Comparison of ENCODE assay signal across 8 cellular contexts in the genomic region with DNA sequence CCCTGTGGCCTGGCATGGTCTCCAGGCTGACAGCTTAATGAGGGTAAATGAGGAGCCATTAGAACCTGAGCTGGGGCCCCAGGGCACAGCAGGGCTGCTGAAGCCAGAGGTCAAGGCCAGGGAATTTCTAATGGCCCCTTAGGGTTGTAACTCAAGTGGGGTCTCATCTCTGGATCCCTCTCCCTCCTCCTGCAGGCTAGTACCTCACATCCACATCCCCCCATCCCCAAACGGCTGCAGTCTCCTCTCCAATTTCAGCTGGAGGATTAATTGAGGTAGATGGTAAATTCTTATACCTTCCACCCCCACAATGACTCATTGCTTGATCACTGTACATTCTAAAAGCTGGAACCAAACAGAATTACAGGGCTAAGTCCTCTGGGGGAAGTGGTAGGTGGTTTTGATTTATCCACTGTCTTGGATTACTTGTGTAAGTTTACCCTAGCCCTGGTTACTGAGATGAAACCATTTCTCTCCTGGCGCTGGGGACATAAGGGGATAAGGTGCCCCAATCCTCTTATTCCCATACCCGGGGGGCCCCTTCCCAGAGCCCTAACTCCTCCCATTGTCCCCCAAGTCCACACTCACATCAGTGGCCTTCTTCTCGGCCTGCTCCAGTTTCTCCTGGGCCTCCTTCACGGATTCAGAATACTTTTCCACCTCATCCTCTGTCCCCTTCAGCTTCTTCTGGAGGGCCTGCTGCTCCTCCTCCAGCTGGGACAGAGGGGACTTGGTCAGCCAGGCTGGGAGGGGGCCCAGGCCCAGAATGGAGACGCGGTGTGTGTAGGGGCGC. TPM values are rescaled to one million over a fixed set of nuclear protein-coding genes. Genes with fewer than 3 reads are reported as not detected.
DNase-seq lines count a peak whose midpoint lies in the region; TF ChIP-seq lines count a peak whose summit lies in the region.

No MANE protein-coding gene starts in this region.

- DNase-seq in AG04450 (ENCODE audit: low read depth, low spot score) (no peak), HT1080 (ENCODE audit: low read depth) (peak; percentile 83), astrocyte of the cerebellum (ENCODE audit: low read depth) (peak; percentile 76), left kidney (ENCODE audit: low read depth, low spot score) (peak; percentile 51), tibial nerve (ENCODE audit: low spot score in 2 of 2) (no peak), NCI-H2227 (lab: John Stamatoyannopoulos, UW; ENCODE audit: unreplicated experiment) (no peak), cerebellar nuclear complex (lab: John Stamatoyannopoulos, UW) (no peak), NCI-H2029 treated with DMSO at 0.1 percent for 48 hours (lab: John Stamatoyannopoulos, UW) (no peak)

- H3K4me3 ChIP-seq in AG04450 (ENCODE audit: low read depth, low read length): peak overlapping the region; percentile 98
- H3K4me3 ChIP-seq in astrocyte of the cerebellum (ENCODE audit: low read depth, low read length): peak overlapping the region; percentile 85
- H3K4me3 ChIP-seq in tibial nerve: peak overlapping the region; percentile 63 to 92 (median 75)

- TF ChIP-seq POLR2A in tibial nerve (IDR thresholded peaks at IDR 0.05): no peak

- H3K36me3 ChIP-seq in tibial nerve: peaks cover 0 to 25% (median 0%) of the 10 kb centered on the region in 3 donors

- CTCF ChIA-PET in AG04450 (lab: Charles Lee): interaction anchor here (2.1 to 6.4 kb wide), 2 partner anchors 8 to 28 kb away, joined by 7 to 43 read pairs; no protein-coding TSS in a partner anchor

- H3K4me1 ChIP-seq in tibial nerve: peaks cover 0 to 69% (median 9%) of the 10 kb centered on the region in 4 donors

- POLR2A ChIA-PET in AG04450 (lab: Yijun Ruan, JAX): interaction anchor here (0.6 to 9.1 kb wide), 17 partner anchors 7 to 339 kb away, joined by 3 to 101 read pairs (median 8); a partner anchor contains a TSS

- TF ChIP-seq CTCF in AG04450 (IDR thresholded peaks at IDR 0.05; ENCODE audit: low read depth, low read length): no peak
- no peak for TF ChIP-seq CTCF in astrocyte of the cerebellum (IDR thresholded peaks at IDR 0.05; ENCODE audit: low read depth, low read length, missing control alignments)
- TF ChIP-seq CTCF in tibial nerve (IDR thresholded peaks at IDR 0.05): no peak

- H3K9me3 ChIP-seq in AG04450 (ENCODE audit: control insufficient read depth, insufficient read depth, low read length) (no peaks in the 10 kb centered on the region; the same call in 1 of the 2 replicates), tibial nerve (no peaks in the 10 kb centered on the region)

- H3K27ac ChIP-seq in AG04450 (ENCODE audit: low read depth, low read length) (peak overlapping the region; percentile 92), tibial nerve (peak overlapping the region; percentile 93 to 97 (median 95))

- WGBS in tibial nerve, 2 donors: 41 to 43% methylated on average over 8 of the region's 8 CpGs

- in situ Hi-C loops in astrocyte of the cerebellum (cut with HindIII; ENCODE audit: low sequenced_read_pairs): no loop called here

- H3K27me3 ChIP-seq in AG04450 (ENCODE audit: control insufficient read depth, insufficient read depth, low read length) (no peaks in the 10 kb centered on the region), tibial nerve (no peaks in the 10 kb centered on the region)

- no peak for TF ChIP-seq EP300 in tibial nerve (IDR thresholded peaks at IDR 0.05)

RNA-seq across cellular contexts. Expression of a gene that starts 1.0 kb away (rescaled TPM):
- polyA plus RNA-seq in AG04450 (2011; rRNA removed): 1,535 and 1,633 TPM in 2 replicates
- polyA minus RNA-seq in AG04450 (2011; rRNA and poly(A)+ RNA removed): 470 and 477 TPM in 2 replicates
- total RNA-seq in HT1080 (2014; rRNA removed; shearing (Covaris generic)): 405 and 411 TPM in 2 replicates
- polyA plus RNA-seq in HT1080 (2015; cell fraction: cytosol; rRNA removed): 473 and 503 TPM in 2 replicates
- 490 and 510 TPM in 2 replicates for polyA plus RNA-seq in HT1080 (2015; cell fraction: nucleus; rRNA removed)
- total RNA-seq in tibial nerve: 100 to 1,000 TPM; 229 to 350 (median 289) TPM

RNA-seq across cellular contexts. Expression of a gene that starts 15.0 kb away (rescaled TPM):
- 1.2 and 1.3 TPM in 2 replicates for polyA plus RNA-seq in AG04450 (2011; rRNA removed)
- 0.83 TPM in 1 of 2 replicates, not detected in the other for polyA minus RNA-seq in AG04450 (2011; rRNA and poly(A)+ RNA removed)
- total RNA-seq in HT1080 (2014; rRNA removed; shearing (Covaris generic)): 0.33 and 0.55 TPM in 2 replicates
- 64.9 and 70.8 TPM in 2 replicates for polyA plus RNA-seq in HT1080 (2015; cell fraction: cytosol; rRNA removed)
- polyA plus RNA-seq in HT1080 (2015; cell fraction: nucleus; rRNA removed): 101 and 114 TPM in 2 replicates
- total RNA-seq in tibial nerve: under 1 TPM in 1 of 4 donors, not detected in 3; 0.84 TPM

RNA-seq across cellular contexts. Expression of a gene that starts 23.8 kb away (rescaled TPM):
- polyA plus RNA-seq in AG04450 (2011; rRNA removed): 1.1 and 1.2 TPM in 2 replicates
- 1.7 and 2.9 TPM in 2 replicates for polyA minus RNA-seq in AG04450 (2011; rRNA and poly(A)+ RNA removed)
- total RNA-seq in HT1080 (2014; rRNA removed; shearing (Covaris generic)): 5.3 and 8.9 TPM in 2 replicates
- polyA plus RNA-seq in HT1080 (2015; cell fraction: cytosol; rRNA removed): 8.4 and 10.1 TPM in 2 replicates
- 26.8 and 31.7 TPM in 2 replicates for polyA plus RNA-seq in HT1080 (2015; cell fraction: nucleus; rRNA removed)
- total RNA-seq in tibial nerve: 1 to 10 TPM in 2 of 4 donors, under 1 TPM in 1, not detected in 1; 0.20 to 4.8 (median 1.0) TPM

RNA-seq across cellular contexts. Expression of a gene that starts 30.7 kb away (rescaled TPM):
- 11.8 TPM in 2 replicates for polyA plus RNA-seq in AG04450 (2011; rRNA removed)
- polyA minus RNA-seq in AG04450 (2011; rRNA and poly(A)+ RNA removed): 5.1 and 7.8 TPM in 2 replicates
- 9.2 and 9.3 TPM in 2 replicates for total RNA-seq in HT1080 (2014; rRNA removed; shearing (Covaris generic))
- polyA plus RNA-seq in HT1080 (2015; cell fraction: cytosol; rRNA removed): 4.2 and 6.2 TPM in 2 replicates
- 3.5 and 3.7 TPM in 2 replicates for polyA plus RNA-seq in HT1080 (2015; cell fraction: nucleus; rRNA removed)
- 10 to 100 TPM; 41.6 to 58.8 (median 47.8) TPM for total RNA-seq in tibial nerve

RNA-seq across cellular contexts. Expression of a gene that starts 30.9 kb away (rescaled TPM):
- 173 and 306 TPM in 2 replicates for polyA plus RNA-seq in AG04450 (2011; rRNA removed)
- polyA minus RNA-seq in AG04450 (2011; rRNA and poly(A)+ RNA removed): 6,565 and 7,222 TPM in 2 replicates
- total RNA-seq in HT1080 (2014; rRNA removed; shearing (Covaris generic)): 6,816 and 22,210 TPM in 2 replicates
- not detected in 2 replicates for polyA plus RNA-seq in HT1080 (2015; cell fraction: cytosol; rRNA removed)
- polyA plus RNA-seq in HT1080 (2015; cell fraction: nucleus; rRNA removed): not detected in 2 replicates
- total RNA-seq in tibial nerve: 1,000 to 10,000 TPM in 3 of 4 donors, 100 to 1,000 TPM in 1; 649 to 2,915 (median 1,530) TPM

Comparison
In these comparisons a context has a peak if more than half of its experiments do, and no peak if none do; other contexts are left out.
1. DNase-seq: peak in HT1080 (single experiment), astrocyte of the cerebellum (single experiment) and left kidney (single experiment); none in AG04450 (single experiment), tibial nerve (0 of 2), NCI-H2227 (single experiment), cerebellar nuclear complex (0 of 2) and NCI-H2029 treated with DMSO at 0.1 percent for 48 hours (single experiment).
2. Peak in every context shown above with its lines, with median percentiles within 50 percentile points of each other: H3K4me3 ChIP-seq.